In the genomic region with DNA sequence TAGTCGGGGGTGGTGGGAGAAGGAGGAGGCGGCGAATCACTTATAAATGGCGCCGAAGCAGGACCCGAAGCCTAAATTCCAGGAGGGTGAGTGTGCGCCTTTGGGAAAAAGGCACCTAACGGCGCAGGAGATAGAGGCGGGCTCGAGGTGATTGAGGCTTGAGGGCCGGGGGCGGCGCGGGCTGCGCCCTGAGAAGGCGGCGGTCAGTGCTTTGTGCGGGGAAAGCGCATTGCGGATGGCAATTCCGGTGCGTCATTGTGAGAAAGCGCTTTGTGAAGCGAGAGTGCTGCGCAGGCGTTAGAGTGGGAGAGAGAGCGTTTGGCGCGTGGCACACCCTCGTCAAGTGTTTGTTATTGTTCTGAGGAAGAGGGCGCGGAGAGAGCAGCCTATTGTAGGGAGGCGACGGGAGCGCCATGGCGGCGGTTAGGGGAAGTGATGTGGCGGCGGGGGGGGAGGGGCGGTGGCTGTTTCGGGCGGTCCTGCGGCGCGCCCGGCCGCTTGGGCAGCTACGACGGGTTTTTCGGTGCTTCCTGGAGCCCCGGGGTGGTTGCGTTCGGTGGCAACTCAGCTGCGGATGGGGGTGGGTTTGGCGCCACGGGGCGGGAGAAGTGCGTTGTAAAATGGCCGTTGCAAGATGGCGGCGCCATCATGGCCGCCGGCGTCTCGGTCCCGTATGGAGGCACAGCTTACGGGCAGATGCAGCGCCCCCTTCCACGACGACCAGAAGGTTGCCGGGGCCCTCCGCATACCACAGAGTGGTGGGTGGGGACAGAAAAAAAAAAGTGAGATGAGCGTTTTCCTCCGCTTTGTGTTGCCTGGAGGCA, we compare ENCODE assay signal across 8 cellular contexts. TPM values are rescaled to one million over a fixed set of nuclear protein-coding genes. Genes with fewer than 3 reads are reported as not detected.
DNase-seq lines count a peak whose midpoint lies in the region; ATAC-seq and TF ChIP-seq lines count a peak whose summit lies in the region.

No MANE protein-coding gene starts in this region.

- H3K27ac ChIP-seq in SU-DHL-6 (ENCODE audit: low read depth, low read length): peak overlapping the region; percentile 93

- ATAC-seq in HG02623 (IDR thresholded peaks at IDR 0.05; ENCODE audit: unreplicated experiment): peak; percentile 59
- ATAC-seq in activated naive CD8-positive, alpha-beta T cell treated with anti-CD3 and anti-CD28 coated beads, Interleukin-2, amount 50 U/mL, for 24 hours: peak; percentile 76

- peaks cover 3% of the 10 kb centered on the region for H3K27me3 Mint-ChIP-seq in activated naive CD8-positive, alpha-beta T cell treated with anti-CD3 and anti-CD28 coated beads, Interleukin-2, amount 50 U/mL, for 24 hours
- H3K27me3 Mint-ChIP-seq in type B pancreatic cell: no peaks in the 10 kb centered on the region

- peaks cover 26% of the 10 kb centered on the region for H4K20me1 ChIP-seq in SU-DHL-6 (ENCODE audit: low read depth, low read length)

- peaks cover 51% of the 10 kb centered on the region for H3K4me1 Mint-ChIP-seq in activated naive CD8-positive, alpha-beta T cell treated with anti-CD3 and anti-CD28 coated beads, Interleukin-2, amount 50 U/mL, for 24 hours
- peaks cover 28% of the 10 kb centered on the region for H3K4me1 Mint-ChIP-seq in type B pancreatic cell (ENCODE audit: unreplicated experiment)

- H3F3A ChIP-seq in SU-DHL-6 (ENCODE audit: insufficient read depth): peaks cover 16% of the 10 kb centered on the region

- H3K9me3 ChIP-seq in SU-DHL-6 (ENCODE audit: insufficient read depth, low read length): no peaks in the 10 kb centered on the region

- no peaks in the 10 kb centered on the region for H3K9me3 Mint-ChIP-seq in activated naive CD8-positive, alpha-beta T cell treated with anti-CD3 and anti-CD28 coated beads, Interleukin-2, amount 50 U/mL, for 24 hours
- H3K9me3 Mint-ChIP-seq in type B pancreatic cell: no peaks in the 10 kb centered on the region

- peak overlapping the region; percentile 94 for H3K4me3 Mint-ChIP-seq in activated naive CD8-positive, alpha-beta T cell treated with anti-CD3 and anti-CD28 coated beads, Interleukin-2, amount 50 U/mL, for 24 hours
- peak overlapping the region; percentile 100 for H3K4me3 Mint-ChIP-seq in type B pancreatic cell

- H3K36me3 ChIP-seq in SU-DHL-6 (ENCODE audit: low read length): peaks cover 1% of the 10 kb centered on the region; the same call in 1 of the 2 replicates

- TF ChIP-seq CTCF in GM12865 (IDR thresholded peaks at IDR 0.05; ENCODE audit: insufficient read depth, low read depth, low read length, missing control alignments) (peak; percentile 48), SU-DHL-6 (IDR thresholded peaks at IDR 0.05; ENCODE audit: insufficient read depth, low read length, poor library complexity, severe bottlenecking) (peak; percentile 18), type B pancreatic cell (conservative IDR thresholded peaks at IDR 0.05) (peak; percentile 69)

- peak overlapping the region; percentile 100 for H3K27ac Mint-ChIP-seq in activated naive CD8-positive, alpha-beta T cell treated with anti-CD3 and anti-CD28 coated beads, Interleukin-2, amount 50 U/mL, for 24 hours
- peak overlapping the region; percentile 100 for H3K27ac Mint-ChIP-seq in type B pancreatic cell

- H3K36me3 Mint-ChIP-seq in activated naive CD8-positive, alpha-beta T cell treated with anti-CD3 and anti-CD28 coated beads, Interleukin-2, amount 50 U/mL, for 24 hours (ENCODE audit: low read depth): peaks cover 30% of the 10 kb centered on the region
- H3K36me3 Mint-ChIP-seq in type B pancreatic cell: peaks cover under 1% of the 10 kb centered on the region

- no peaks in the 10 kb centered on the region for H3K9me2 ChIP-seq in SU-DHL-6 (replicated peaks; ENCODE audit: insufficient read depth, low read length)

- intact Hi-C loops in cardiac septum (cut with DNase I): loop anchor here (5.0 kb wide), 2 partner anchors 61 to 116 kb away; a partner anchor contains a TSS
- intact Hi-C loops in posterior cingulate gyrus (cut with DNase I): no loop called here

- H3K27me3 ChIP-seq in SU-DHL-6 (ENCODE audit: low read length): no peaks in the 10 kb centered on the region

- H2AFZ ChIP-seq in SU-DHL-6 (ENCODE audit: low read depth, low read length, severe bottlenecking): peak overlapping the region; percentile 65

- H3K79me2 ChIP-seq in SU-DHL-6 (ENCODE audit: insufficient read depth, low read length): peaks cover 53% of the 10 kb centered on the region

- peak overlapping the region; percentile 81 for H3K4me2 ChIP-seq in SU-DHL-6 (ENCODE audit: low read depth, low read length, poor library complexity, severe bottlenecking)

- H3K9ac ChIP-seq in SU-DHL-6 (ENCODE audit: low read length): peak overlapping the region; percentile 98

- DNase-seq in GM12865 (ENCODE audit: low read depth) (peak; percentile 96), NCI-H1105 (lab: John Stamatoyannopoulos, UW) (peak; percentile 77), cardiac septum (ENCODE audit: low spot score) (peak; percentile 90), posterior cingulate gyrus (peak; percentile 70 to 96 (median 79)), type B pancreatic cell (ENCODE audit: extremely low spot score, unreplicated experiment) (peak; percentile 94)
- peak; percentile 90 for DNase-seq in activated naive CD8-positive, alpha-beta T cell treated with anti-CD3 and anti-CD28 coated beads, Interleukin-2, amount 50 U/mL, for 24 hours

- H3K4me3 ChIP-seq in GM12865 (ENCODE audit: low read depth, low read length): peak overlapping the region; percentile 84
- peak overlapping the region; percentile 97 for H3K4me3 ChIP-seq in SU-DHL-6 (ENCODE audit: insufficient read depth, low read length, poor library complexity, severe bottlenecking)

RNA-seq across cellular contexts. Expression of a gene that starts 0.5 kb away (rescaled TPM):
- total RNA-seq in cardiac septum (335 TPM), type B pancreatic cell (ENCODE audit: low replicate concordance) (372 and 373 TPM in 2 replicates)

Comparison
In these comparisons a context has a peak if more than half of its experiments do, and no peak if none do; other contexts are left out.
1. Peak in every context shown above with its lines: DNase-seq, ATAC-seq, H3K4me3 ChIP-seq and H3K27ac ChIP-seq.
2. CTCF ChIP-seq: peak in every context shown above with its lines; median percentile 69 in type B pancreatic cell; 48 in GM12865; 18 in SU-DHL-6.